ENCODE assay signal across 20 cellular contexts in the genomic region with DNA sequence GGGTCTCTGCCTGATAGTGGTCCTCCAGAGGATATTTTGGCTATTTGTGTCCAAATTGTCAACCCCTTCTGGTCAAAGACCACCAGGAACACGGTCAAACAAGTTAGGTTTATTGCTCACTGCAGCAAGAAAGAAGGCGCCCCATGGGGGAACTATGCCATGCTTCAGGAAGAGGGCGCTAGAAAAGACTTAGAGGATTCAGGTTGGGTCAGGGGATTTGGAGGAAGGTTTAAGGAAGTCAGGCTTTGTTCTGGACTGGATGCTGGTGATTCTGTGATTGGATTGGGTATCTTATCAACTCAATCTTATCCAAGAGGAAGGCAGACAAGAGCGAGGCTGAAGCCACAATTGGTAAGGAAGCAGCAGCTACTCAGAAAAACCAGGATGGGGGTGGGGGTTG. TPM values are rescaled to one million over a fixed set of nuclear protein-coding genes. Genes with fewer than 3 reads are reported as not detected.
A peak's percentile ranks its signal among the peaks of the same experiment; 100 is the strongest.
DNase-seq lines count a peak whose midpoint lies in the region; ATAC-seq, FAIRE-seq and TF ChIP-seq lines count a peak whose summit lies in the region.
"Had no signal": no experiment of that assay in that cellular context is flagged by ENCODE, and none has a peak within 500 bp of the region (broad histone marks: within the 10 kb centered on the region; RNA-seq: fewer than 3 reads in every experiment).

No MANE protein-coding gene starts in this region.

- no peak overlapping the region for H3K4me3 Mint-ChIP-seq in stimulated activated naive CD8-positive, alpha-beta T cell treated with anti-CD3 and anti-CD28 coated beads, Interleukin-15, amount 100 ng/mL, for 72 hours
- H3K4me3 Mint-ChIP-seq: mesothelial cell of epicardium had no signal

- no peaks in the 10 kb centered on the region for H3K27me3 Mint-ChIP-seq in stimulated activated naive CD8-positive, alpha-beta T cell treated with anti-CD3 and anti-CD28 coated beads, Interleukin-15, amount 100 ng/mL, for 72 hours

- no peak overlapping the region for H3K27ac Mint-ChIP-seq in stimulated activated naive CD8-positive, alpha-beta T cell treated with anti-CD3 and anti-CD28 coated beads, Interleukin-15, amount 100 ng/mL, for 72 hours
- H3K27ac Mint-ChIP-seq: mesothelial cell of epicardium had no signal

- H3K4me3 ChIP-seq in OCI-LY7 (ENCODE audit: low read depth, low read length, poor library complexity, severe bottlenecking) (no peak overlapping the region), body of pancreas (no peak overlapping the region), stomach smooth muscle (ENCODE audit: low read length in 2 of 2) (no peak overlapping the region)
- H3K4me3 ChIP-seq: cardiac muscle cell had no signal

- WGBS in body of pancreas, 2 donors, result 84 to 94% methylated on average over 3 to 4 of the region's 4 CpGs

- peaks cover 12% of the 10 kb centered on the region for H3K36me3 ChIP-seq in OCI-LY7 (ENCODE audit: insufficient read depth, low read length)
- no peaks in the 10 kb centered on the region for H3K36me3 ChIP-seq in body of pancreas (replicated peaks in 1 of 2; ENCODE audit: insufficient read depth in 1 of 2, low read depth in 2 of 2)
- H3K36me3 ChIP-seq in stomach smooth muscle (ENCODE audit: control insufficient read depth in 2 of 2, insufficient read depth in 2 of 2, low read length in 2 of 2), result peaks cover 5 to 12% of the 10 kb centered on the region in 2 donors

- no peaks in the 10 kb centered on the region for H3K9me3 Mint-ChIP-seq in stimulated activated naive CD8-positive, alpha-beta T cell treated with anti-CD3 and anti-CD28 coated beads, Interleukin-15, amount 100 ng/mL, for 72 hours

- CTCF ChIA-PET in OCI-LY7 (lab: Charles Lee; ENCODE audit: unreplicated experiment), result no interaction called here

- H3K27ac ChIP-seq in OCI-LY7 (ENCODE audit: low read depth, low read length, poor library complexity, severe bottlenecking), result no peak overlapping the region
- peak overlapping the region in 3 of 4 donors; percentile 62 to 69 (median 65) for H3K27ac ChIP-seq in body of pancreas
- peak overlapping the region; percentile 79 for H3K27ac ChIP-seq in stomach smooth muscle (ENCODE audit: low read length)
- H3K27ac ChIP-seq: cardiac muscle cell had no signal

- H3K9me2 ChIP-seq in OCI-LY7 (ENCODE audit: insufficient read depth, low read length), result no peaks in the 10 kb centered on the region

- H3K27me3 ChIP-seq in body of pancreas (no peaks in the 10 kb centered on the region), stomach smooth muscle (ENCODE audit: control insufficient read depth in 1 of 2, insufficient read depth in 2 of 2, low read length in 2 of 2) (peaks cover 0 to 8% of the 10 kb centered on the region in 2 donors)
- H3K27me3 ChIP-seq: cardiac muscle cell had no signal

- no TSS peak for BruUV-seq in OCI-LY7 (replicated peaks; lab: Mats Ljungman, UMichigan)

- DNase-seq in OCI-LY7 (ENCODE audit: low spot score), result no peak
- DNase-seq in body of pancreas, result no peak
- peak; percentile 33 for DNase-seq in iPS-NIHi7 (ENCODE audit: extremely low spot score)
- DNase-seq in epidermal melanocyte (ENCODE audit: insufficient read length, low spot score), result no peak
- no peak for DNase-seq in NCI-H226
- no peak for DNase-seq in stimulated activated naive CD8-positive, alpha-beta T cell treated with anti-CD3 and anti-CD28 coated beads, Interleukin-15, amount 100 ng/mL, for 72 hours
- DNase-seq in GM12892 (ENCODE audit: insufficient read length), result no peak
- DNase-seq: activated CD4-positive, CD25-positive, alpha-beta regulatory T cell treated with anti-CD3 and anti-CD28 coated beads, Interleukin-2, amount 50 U/mL, for 72 hours; activated CD8-positive, alpha-beta memory T cell treated with anti-CD3 and anti-CD28 coated beads for 24 hours; AML-193; Kasumi-1; NCI-H1417; NCI-H69; retina; stimulated activated naive CD4-positive, alpha-beta T cell treated with Interleukin-2 at 50 U/mL for 16 hours had no signal

- no peaks in the 10 kb centered on the region for H4K20me1 ChIP-seq in OCI-LY7 (ENCODE audit: insufficient read depth, low read length)

- TF ChIP-seq POLR2A in body of pancreas (IDR thresholded peaks at IDR 0.05), result no peak
- TF ChIP-seq POLR2A in GM12892 (IDR thresholded peaks at IDR 0.05; ENCODE audit: low read depth, low read length), result no peak

- no peaks in the 10 kb centered on the region for H3K9me3 ChIP-seq in OCI-LY7 (ENCODE audit: low read length)
- H3K9me3 ChIP-seq in body of pancreas, result no peaks in the 10 kb centered on the region
- no peaks in the 10 kb centered on the region for H3K9me3 ChIP-seq in stomach smooth muscle (ENCODE audit: control insufficient read depth in 2 of 2, low read length in 2 of 2)

- ATAC-seq in body of pancreas, result no peak
- no peak for ATAC-seq in stimulated activated naive CD8-positive, alpha-beta T cell treated with anti-CD3 and anti-CD28 coated beads, Interleukin-15, amount 100 ng/mL, for 72 hours

- peaks cover 13% of the 10 kb centered on the region for H3K4me1 ChIP-seq in OCI-LY7 (ENCODE audit: insufficient read depth, low read length, poor library complexity, severe bottlenecking)
- peaks cover 20% of the 10 kb centered on the region for H3K4me1 ChIP-seq in body of pancreas
- peaks cover 18% of the 10 kb centered on the region for H3K4me1 ChIP-seq in stomach smooth muscle (ENCODE audit: control insufficient read depth, insufficient read depth, low read length)

- FAIRE-seq in GM12892 (lab: Jason Lieb, UNC), result no peak
- FAIRE-seq: HTR-8/SVneo, islet of Langerhans had no signal

- TF ChIP-seq CTCF in OCI-LY7 (conservative IDR thresholded peaks at IDR 0.05; ENCODE audit: low read length) (peak; percentile 24; the same call in 1 of the 2 replicates), body of pancreas (IDR thresholded peaks at IDR 0.05) (no peak)

- no peaks in the 10 kb centered on the region for H3K79me2 ChIP-seq in OCI-LY7 (ENCODE audit: insufficient read depth, low read depth, low read length)

- no peak overlapping the region for H3K4me2 ChIP-seq in OCI-LY7 (ENCODE audit: low read length)

- peaks cover 10% of the 10 kb centered on the region for H3K4me1 Mint-ChIP-seq in stimulated activated naive CD8-positive, alpha-beta T cell treated with anti-CD3 and anti-CD28 coated beads, Interleukin-15, amount 100 ng/mL, for 72 hours

- POLR2A ChIA-PET in OCI-LY7 (lab: Charles Lee), result no interaction called here

- H3K9ac ChIP-seq in stomach smooth muscle (ENCODE audit: low read length in 2 of 2), result no peak overlapping the region

- intact Hi-C loops in OCI-LY7 (cut with micrococcal nuclease; ENCODE audit: unreplicated experiment) (no loop called here), body of pancreas (cut with DNase I) (no loop called here)

- no peak overlapping the region for H2AFZ ChIP-seq in OCI-LY7 (ENCODE audit: low read length)

RNA-seq across cellular contexts. Expression of a gene that starts 14.3 kb away (rescaled TPM):
- total RNA-seq in OCI-LY7 (2014; rRNA removed; shearing (Covaris generic)), result 13.4 and 15.0 TPM in 2 replicates
- 24.9 and 27.3 TPM in 2 replicates for total RNA-seq in OCI-LY7 (2022)
- 1 to 10 TPM; 1.6 to 3.6 TPM for total RNA-seq in body of pancreas
- polyA plus RNA-seq in GM12892 (2012; ENCODE audit: missing spikeins), result 12.9 TPM

RNA-seq across cellular contexts. Expression of a gene that starts 41.1 kb away (rescaled TPM):
- 23.1 and 28.8 TPM in 2 replicates for total RNA-seq in OCI-LY7 (2014; rRNA removed; shearing (Covaris generic))
- 39.4 and 45.7 TPM in 2 replicates for total RNA-seq in OCI-LY7 (2022)
- 10 to 100 TPM; 14.8 to 22.4 TPM for total RNA-seq in body of pancreas
- 50.1 TPM for polyA plus RNA-seq in GM12892 (2012; ENCODE audit: missing spikeins)

RNA-seq across cellular contexts. Expression of a gene that starts 47.2 kb away (rescaled TPM):
- 0.28 and 0.92 TPM in 2 replicates for total RNA-seq in OCI-LY7 (2014; rRNA removed; shearing (Covaris generic))
- total RNA-seq in OCI-LY7 (2022) (0.68 and 2.1 TPM in 2 replicates), body of pancreas (under 1 TPM in 1 of 2 donors, not detected in 1; 0.78 TPM)
- polyA plus RNA-seq in GM12892 (2012; ENCODE audit: missing spikeins), result 21.6 TPM
